23 cellular contexts compared by ENCODE assay signal in genomic region chr3:38614651-38615352, GRCh38. TPM values are rescaled to one million over a fixed set of nuclear protein-coding genes. Genes with fewer than 3 reads are reported as not detected.
DNase-seq lines count a peak whose midpoint lies in the region; ATAC-seq and TF ChIP-seq lines count a peak whose summit lies in the region.
"Had no signal": no experiment of that assay in that cellular context is flagged by ENCODE, and none has a peak within 500 bp of the region (broad histone marks: within the 10 kb centered on the region; RNA-seq: fewer than 3 reads in every experiment).

No MANE protein-coding gene starts in this region.

- H3K27ac ChIP-seq in right atrium auricular region (peak overlapping the region; percentile 83 to 92), spleen (no peak overlapping the region)
- H3K27ac ChIP-seq: BLaER1, SK-N-MC had no signal

- peaks cover 9% of the 10 kb centered on the region for H3K27me3 Mint-ChIP-seq in chondrocyte (ENCODE audit: low read depth)

- TF ChIP-seq CTCF in chondrocyte (IDR thresholded peaks at IDR 0.05), result no peak
- no peak for TF ChIP-seq CTCF in right atrium auricular region (IDR thresholded peaks at IDR 0.05)
- TF ChIP-seq CTCF in spleen (IDR thresholded peaks at IDR 0.05 in 8 of 11, conservative IDR thresholded peaks at IDR 0.05 in 3 of 11), result no peak

- H3K9me3 Mint-ChIP-seq in chondrocyte (ENCODE audit: low read depth), result no peaks in the 10 kb centered on the region
- H3K9me3 Mint-ChIP-seq: CD4-positive, CD25-positive, alpha-beta regulatory T cell; GM23338 had no signal

- ATAC-seq in HG03565 (IDR thresholded peaks at IDR 0.05; ENCODE audit: unreplicated experiment), result no peak
- ATAC-seq: GM23338 had no signal

- no peak overlapping the region for H3K4me3 ChIP-seq in right atrium auricular region
- H3K4me3 ChIP-seq in spleen, result no peak overlapping the region
- H3K4me3 ChIP-seq: BLaER1, GM23338, SK-N-MC had no signal

- H3K27ac Mint-ChIP-seq in chondrocyte (ENCODE audit: unreplicated experiment), result no peak overlapping the region
- H3K27ac Mint-ChIP-seq: CD4-positive, CD25-positive, alpha-beta regulatory T cell; GM23338 had no signal

- H3K4me1 ChIP-seq in right atrium auricular region (peaks cover 0 to 45% of the 10 kb centered on the region in 2 donors), spleen (no peaks in the 10 kb centered on the region)

- no peaks in the 10 kb centered on the region for H3K4me1 Mint-ChIP-seq in chondrocyte (ENCODE audit: low read depth)
- H3K4me1 Mint-ChIP-seq: CD4-positive, CD25-positive, alpha-beta regulatory T cell had no signal

- no peak for TF ChIP-seq POLR2A in spleen (IDR thresholded peaks at IDR 0.05)

- DNase-seq in chondrocyte (ENCODE audit: low spot score) (peak; percentile 68), cardiac septum (ENCODE audit: low spot score) (peak; percentile 72), right atrium auricular region (ENCODE audit: low spot score) (no peak), spleen (peak; percentile 54), NCI-H524 (lab: John Stamatoyannopoulos, UW) (no peak), activated gamma-delta T cell treated with Interleukin-2 at 50 U/mL for 16 hours (no peak)
- DNase-seq: CD4-positive, CD25-positive, alpha-beta regulatory T cell; COR-L47; HCEC 1CT; Karpas-422; NCI-H1092; NCI-H1417 treated with DMSO at 0.1 percent for 48 hours; NCI-H1694 treated with DMSO at 0.1 percent for 48 hours; NCI-H2081; NCI-H2227 treated with DMSO at 0.1 percent for 48 hours; NCI-H69; RPMI8226; SIG-M5 had no signal

- H3K27me3 ChIP-seq in right atrium auricular region, result no peaks in the 10 kb centered on the region
- no peaks in the 10 kb centered on the region for H3K27me3 ChIP-seq in spleen (replicated peaks in 1 of 7)
- H3K27me3 ChIP-seq: BLaER1 had no signal

- H3K36me3 Mint-ChIP-seq in chondrocyte (ENCODE audit: low read depth), result no peaks in the 10 kb centered on the region
- H3K36me3 Mint-ChIP-seq: CD4-positive, CD25-positive, alpha-beta regulatory T cell had no signal

- intact Hi-C loops in cardiac septum (cut with DNase I) (no loop called here), spleen (cut with DNase I; ENCODE audit: low total_unique reads) (no loop called here)

- 83 to 86% (median 84%) methylated on average over 9 of the region's 9 CpGs for WGBS in spleen, 5 donors

- H3K9me3 ChIP-seq in right atrium auricular region, result no peaks in the 10 kb centered on the region
- H3K9me3 ChIP-seq in spleen, result no peaks in the 10 kb centered on the region
- H3K9me3 ChIP-seq: BLaER1 had no signal

- peaks cover 7% of the 10 kb centered on the region for H3K36me3 ChIP-seq in right atrium auricular region
- H3K36me3 ChIP-seq in spleen, result no peaks in the 10 kb centered on the region
- H3K36me3 ChIP-seq: BLaER1 had no signal

- H3K4me3 Mint-ChIP-seq in chondrocyte (ENCODE audit: unreplicated experiment), result no peak overlapping the region
- H3K4me3 Mint-ChIP-seq: CD4-positive, CD25-positive, alpha-beta regulatory T cell; GM23338 had no signal

RNA-seq across cellular contexts. Expression of gene SCN5A, which starts 34.7 kb away (rescaled TPM):
- total RNA-seq in chondrocyte (0.21 to 0.25 TPM (median 0.24 TPM) in 3 replicates), cardiac septum (166 TPM), right atrium auricular region (100 to 1,000 TPM; 102 to 118 TPM), spleen (1 to 10 TPM in 1 of 7 donors, under 1 TPM in 3, not detected in 3; 0.17 to 1.2 (median 0.48) TPM)
- under 1 TPM; 0.02 to 0.06 (median 0.02) TPM for polyA plus RNA-seq in spleen
- total RNA-seq: CD4-positive, CD25-positive, alpha-beta regulatory T cell; HT-29 had no signal
- polyA plus RNA-seq: CD4-positive, CD25-positive, alpha-beta regulatory T cell had no signal

Comparison
In these comparisons a context has a peak if more than half of its experiments do, and no peak if none do; other contexts are left out.
1. DNase-seq: peak in chondrocyte (single experiment), cardiac septum (single experiment) and spleen (single experiment); none in right atrium auricular region (single experiment), NCI-H524 (0 of 2) and activated gamma-delta T cell treated with Interleukin-2 at 50 U/mL for 16 hours (single experiment).
2. H3K27ac ChIP-seq: peak in right atrium auricular region (2 of 2); none in spleen (0 of 8).
3. RNA of gene SCN5A, which starts 34.7 kb away (total RNA-seq): 166 TPM in cardiac septum (single experiment) and 102 to 118 TPM in right atrium auricular region; 0.21 to 0.25 TPM in chondrocyte and 0.17 to 1.2 TPM in spleen; every median in the first group is over 10 times any median in the second.